Comparison of ENCODE assay signal across 8 cellular contexts in genomic region chr9:93576296-93577044, GRCh38. TPM values are rescaled to one million over a fixed set of nuclear protein-coding genes. Genes with fewer than 3 reads are reported as not detected.
DNase-seq lines count a peak whose midpoint lies in the region; ATAC-seq, FAIRE-seq and TF ChIP-seq lines count a peak whose summit lies in the region.

TSS of gene PHF2 (plus strand) at chr9:93576584. CDS start at chr9:93576774, 190 bp downstream.

- no peaks in the 10 kb centered on the region for H3K9me2 ChIP-seq in SK-N-SH

- H3K9me3 ChIP-seq in SK-N-SH, result peaks cover under 1% of the 10 kb centered on the region; the same call in 1 of the 2 replicates

- TF ChIP-seq RAD21 in SK-N-SH (IDR thresholded peaks at IDR 0.05; ENCODE audit: low read length), result no peak

- H3F3A ChIP-seq in SK-N-SH (replicated peaks; ENCODE audit: insufficient read depth), result no peaks in the 10 kb centered on the region

- peaks cover 57% of the 10 kb centered on the region for H3K79me2 ChIP-seq in SK-N-SH (ENCODE audit: insufficient read depth)

- no peak for TF ChIP-seq EP300 in SK-N-SH (IDR thresholded peaks at IDR 0.05; ENCODE audit: borderline replicate concordance in 1 of 2, low read depth in 1 of 2, low read length in 1 of 2)

- ATAC-seq in HG02642 (IDR thresholded peaks at IDR 0.05; ENCODE audit: poor library complexity, unreplicated experiment) (peak; percentile 43), GM21423 (IDR thresholded peaks at IDR 0.05; ENCODE audit: unreplicated experiment) (no peak)

- H3K4me3 ChIP-seq in SK-N-SH (ENCODE audit: low read depth in 2 of 2, low read length in 1 of 2), result peak within 1 kb of the TSS; percentile 71 to 87
- peak within 1 kb of the TSS; percentile 68 for H3K4me3 ChIP-seq in bronchial epithelial cell (ENCODE audit: low read depth, low read length)

- POLR2A ChIA-PET in SK-N-SH (lab: Yijun Ruan, JAX), result interaction anchor here (1.3 kb wide), 2 partner anchors 10 to 11 kb away, joined by 3 to 9 read pairs; no protein-coding TSS in a partner anchor

- H2AFZ ChIP-seq in SK-N-SH (ENCODE audit: low read depth), result peak within 1 kb of the TSS; percentile 74; the same call in 1 of the 2 replicates

- peak within 1 kb of the TSS; percentile 96 for H3K4me2 ChIP-seq in SK-N-SH

- FAIRE-seq in bronchial epithelial cell (lab: Jason Lieb, UNC), result no peak

- peak within 1 kb of the TSS; percentile 53 to 79; a peak in 2 of 4 replicates for H3K27ac ChIP-seq in SK-N-SH (ENCODE audit: low read depth in 2 of 2, low read length in 1 of 2)
- H3K27ac ChIP-seq in layer of hippocampus (ENCODE audit: low read depth, low read length), result peak within 1 kb of the TSS; percentile 66

- peaks cover 6% of the 10 kb centered on the region; the same call in 1 of the 2 replicates for H4K20me1 ChIP-seq in SK-N-SH (ENCODE audit: insufficient read depth)

- H3K4me1 ChIP-seq in SK-N-SH (ENCODE audit: control insufficient read depth in 1 of 2, insufficient read depth in 2 of 2, low read depth in 1 of 2, low read length in 1 of 2), result peaks cover 0 to 18% of the 10 kb centered on the region in 2 experiments; a peak in 3 of 4 replicates

- peak; percentile 82 for DNase-seq in GM10266 (ENCODE audit: extremely low spot score)
- DNase-seq in SK-N-SH, result peak; percentile 86
- no peak for DNase-seq in bronchial epithelial cell (ENCODE audit: low read depth)
- peak; percentile 52 for DNase-seq in stimulated activated CD4-positive, alpha-beta T cell treated with anti-CD3 and anti-CD28 coated beads, Interleukin-4, amount 100 ng/mL, for 1 hour
- no peak for DNase-seq in SHP77 treated with DMSO at 0.1 percent for 48 hours (lab: John Stamatoyannopoulos, UW)

- CTCF ChIA-PET in SK-N-SH (lab: Yijun Ruan, JAX), result no interaction called here

- H3K27me3 ChIP-seq in SK-N-SH (ENCODE audit: insufficient read depth) (no peaks in the 10 kb centered on the region), bronchial epithelial cell (ENCODE audit: control insufficient read depth, insufficient read depth, low read length) (no peaks in the 10 kb centered on the region), layer of hippocampus (ENCODE audit: control insufficient read depth, insufficient read depth, low read length) (no peaks in the 10 kb centered on the region)

- 0% methylated on average over 2 of the region's 134 CpGs for WGBS in SK-N-SH (ENCODE audit: low lambda C conversion rate)

- TF ChIP-seq CTCF in GM10266 (IDR thresholded peaks at IDR 0.05; ENCODE audit: control insufficient read depth, insufficient read depth, low read depth, missing control alignments) (no peak), SK-N-SH (IDR thresholded peaks at IDR 0.05) (no peak), bronchial epithelial cell (IDR thresholded peaks at IDR 0.05; ENCODE audit: insufficient read depth, low read length, severe bottlenecking) (no peak)

- H3K36me3 ChIP-seq in SK-N-SH (replicated peaks in 1 of 2; ENCODE audit: control insufficient read depth in 1 of 2, insufficient read depth in 2 of 2, low read length in 1 of 2) (no peaks in the 10 kb centered on the region), bronchial epithelial cell (ENCODE audit: control insufficient read depth, insufficient read depth, low read length) (no peaks in the 10 kb centered on the region)

- H3K9ac ChIP-seq in SK-N-SH, result peak within 1 kb of the TSS; percentile 91

TF ChIP-seq in SK-N-SH, 30 proteins besides CTCF, POLR2A, EP300 and RAD21:
- TF ChIP-seq MXI1 (IDR thresholded peaks at IDR 0.05; ENCODE audit: low read depth, low read length), result no peak
- no peak for TF ChIP-seq POLR2AphosphoS5 (IDR thresholded peaks at IDR 0.05; ENCODE audit: low read depth, low read length)
- TF ChIP-seq SIN3A (IDR thresholded peaks at IDR 0.05; ENCODE audit: borderline replicate concordance, low read depth, low read length), result no peak
- TF ChIP-seq USF2 (IDR thresholded peaks at IDR 0.05; ENCODE audit: borderline replicate concordance, low read depth, low read length), result no peak
- no peak for TF ChIP-seq FOXJ3 (CRISPR knock-in tag; IDR thresholded peaks at IDR 0.05)
- no peak for TF ChIP-seq TEAD4 (IDR thresholded peaks at IDR 0.05; ENCODE audit: borderline replicate concordance, insufficient read depth)
- TF ChIP-seq FOXM1 (IDR thresholded peaks at IDR 0.05; ENCODE audit: low read depth), result no peak
- TF ChIP-seq, protein P1, sequence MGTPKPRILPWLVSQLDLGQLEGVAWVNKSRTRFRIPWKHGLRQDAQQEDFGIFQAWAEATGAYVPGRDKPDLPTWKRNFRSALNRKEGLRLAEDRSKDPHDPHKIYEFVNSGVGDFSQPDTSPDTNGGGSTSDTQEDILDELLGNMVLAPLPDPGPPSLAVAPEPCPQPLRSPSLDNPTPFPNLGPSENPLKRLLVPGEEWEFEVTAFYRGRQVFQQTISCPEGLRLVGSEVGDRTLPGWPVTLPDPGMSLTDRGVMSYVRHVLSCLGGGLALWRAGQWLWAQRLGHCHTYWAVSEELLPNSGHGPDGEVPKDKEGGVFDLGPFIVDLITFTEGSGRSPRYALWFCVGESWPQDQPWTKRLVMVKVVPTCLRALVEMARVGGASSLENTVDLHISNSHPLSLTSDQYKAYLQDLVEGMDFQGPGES (IDR thresholded peaks at IDR 0.05; ENCODE audit: low read depth, low read length), result no peak
- no peak for TF ChIP-seq RFX5 (IDR thresholded peaks at IDR 0.05; ENCODE audit: low read length)
- TF ChIP-seq NRF1 (IDR thresholded peaks at IDR 0.05; ENCODE audit: low read depth, low read length), result no peak
- TF ChIP-seq REST (IDR thresholded peaks at IDR 0.05; ENCODE audit: low read depth, low read length), result no peak
- TF ChIP-seq MAX (IDR thresholded peaks at IDR 0.05; ENCODE audit: low read depth), result no peak
- TF ChIP-seq EZH2phosphoT487 (IDR thresholded peaks at IDR 0.05; ENCODE audit: borderline replicate concordance, low read depth), result no peak
- TF ChIP-seq CHD2 (IDR thresholded peaks at IDR 0.05; ENCODE audit: low read length, partially characterized antibody), result no peak
- no peak for TF ChIP-seq GATA2 (CRISPR knock-in tag; IDR thresholded peaks at IDR 0.05)
- TF ChIP-seq RCOR1 (IDR thresholded peaks at IDR 0.05; ENCODE audit: low read length), result no peak

RNA-seq across cellular contexts. Expression of gene PHF2, which starts in this region (rescaled TPM):
- 7.7 and 11.2 TPM in 2 replicates for polyA plus RNA-seq in SK-N-SH (2012; rRNA removed)
- polyA plus RNA-seq in SK-N-SH (2012; cell fraction: cytosol; rRNA removed), result 8.1 and 10.4 TPM in 2 replicates
- 12.3 and 15.3 TPM in 2 replicates for polyA plus RNA-seq in SK-N-SH (2012; cell fraction: nucleus; rRNA removed)
- total RNA-seq in bronchial epithelial cell, result 10.0 and 10.9 TPM in 2 replicates

Comparison
In these comparisons a context has a peak if more than half of its experiments do, and no peak if none do; other contexts are left out.
1. DNase-seq: peak in GM10266 (single experiment), SK-N-SH (single experiment) and stimulated activated CD4-positive, alpha-beta T cell treated with anti-CD3 and anti-CD28 coated beads, Interleukin-4, amount 100 ng/mL, for 1 hour (single experiment); none in bronchial epithelial cell (single experiment) and SHP77 treated with DMSO at 0.1 percent for 48 hours (single experiment).